ENCODE assay signal across 23 cellular contexts in genomic region chr6:144268821-144269220, GRCh38.
"Had no signal": no experiment of that assay in that cellular context is flagged by ENCODE, and none has a peak within 500 bp of the region (broad histone marks: within the 10 kb centered on the region; RNA-seq: fewer than 3 reads in every experiment).

No MANE protein-coding gene starts in this region.

- H3K4me1 ChIP-seq: colonic mucosa, testis had no signal

- H3K9me3 ChIP-seq: colonic mucosa, gastroesophageal sphincter, sigmoid colon, testis, upper lobe of right lung, vagina had no signal

- H3K4me3 Mint-ChIP-seq: endodermal cell; immature natural killer cell; naive B cell; nephron; stimulated activated naive B cell treated with anti-CD40 and anti-IgM and Interleukin-4, amounts not matched to agents 10 μg/mL and 1 μg/mL and 100 μg/mL, for 72 hours; stimulated activated naive CD8-positive, alpha-beta T cell treated with anti-CD3 and anti-CD28 coated beads, Interleukin-15, amount 100 ng/mL, for 72 hours had no signal

- H3K27me3 ChIP-seq: colonic mucosa, gastroesophageal sphincter, sigmoid colon, testis, tibial nerve, upper lobe of right lung, vagina had no signal

- H3K4me3 ChIP-seq: colonic mucosa, gastroesophageal sphincter, sigmoid colon, skin epidermis, testis, tibial nerve, upper lobe of right lung, vagina had no signal

- H3K36me3 ChIP-seq: colonic mucosa, gastroesophageal sphincter, sigmoid colon, tibial nerve, upper lobe of right lung, vagina had no signal

- H3K9me3 Mint-ChIP-seq: immature natural killer cell, naive B cell had no signal

- H3K4me1 Mint-ChIP-seq: immature natural killer cell; stimulated activated naive CD8-positive, alpha-beta T cell treated with anti-CD3 and anti-CD28 coated beads, Interleukin-15, amount 100 ng/mL, for 72 hours had no signal

- H3K36me3 Mint-ChIP-seq: immature natural killer cell; naive B cell; stimulated activated naive B cell treated with anti-CD40 and anti-IgM and Interleukin-4, amounts not matched to agents 10 μg/mL and 1 μg/mL and 100 μg/mL, for 72 hours had no signal

- H3K27me3 Mint-ChIP-seq: naive B cell; stimulated activated naive B cell treated with anti-CD40 and anti-IgM and Interleukin-4, amounts not matched to agents 10 μg/mL and 1 μg/mL and 100 μg/mL, for 72 hours; stimulated activated naive CD8-positive, alpha-beta T cell treated with anti-CD3 and anti-CD28 coated beads, Interleukin-15, amount 100 ng/mL, for 72 hours had no signal

- H3K27ac ChIP-seq: colonic mucosa, gastroesophageal sphincter, parathyroid adenoma, skin epidermis, testis, upper lobe of right lung, vagina had no signal

- ATAC-seq: left cardiac atrium; stimulated activated naive B cell treated with anti-CD40 and anti-IgM and Interleukin-4, amounts not matched to agents 10 μg/mL and 1 μg/mL and 100 μg/mL, for 72 hours; stimulated activated naive CD8-positive, alpha-beta T cell treated with anti-CD3 and anti-CD28 coated beads, Interleukin-15, amount 100 ng/mL, for 72 hours; upper lobe of right lung had no signal

- H3K27ac Mint-ChIP-seq: endodermal cell; immature natural killer cell; naive B cell; nephron; stimulated activated naive B cell treated with anti-CD40 and anti-IgM and Interleukin-4, amounts not matched to agents 10 μg/mL and 1 μg/mL and 100 μg/mL, for 72 hours; stimulated activated naive CD8-positive, alpha-beta T cell treated with anti-CD3 and anti-CD28 coated beads, Interleukin-15, amount 100 ng/mL, for 72 hours had no signal

- DNase-seq: colonic mucosa; effector CD4-positive, alpha-beta T cell; endodermal cell; erythroblast; immature natural killer cell; kidney; left cardiac atrium; mesendoderm; naive B cell; occipital lobe; sigmoid colon; stimulated activated CD4-positive, alpha-beta T cell treated with anti-CD3 and anti-CD28 coated beads, Interleukin-2, amount 100 ng/mL, for 24 hours; stimulated activated CD4-positive, alpha-beta T cell treated with anti-CD3 and anti-CD28 coated beads, Interleukin-4, amount 100 ng/mL, for 4 hours; stimulated activated naive B cell treated with anti-CD40 and anti-IgM and Interleukin-4, amounts not matched to agents 10 μg/mL and 1 μg/mL and 100 μg/mL, for 72 hours; stimulated activated naive CD8-positive, alpha-beta T cell treated with anti-CD3 and anti-CD28 coated beads, Interleukin-15, amount 100 ng/mL, for 72 hours; testis; upper lobe of right lung had no signal
